Comparison of ENCODE assay signal across 20 cellular contexts in genomic region chr12:122276242-122276641, GRCh38.
"Had no signal": no experiment of that assay in that cellular context is flagged by ENCODE, and none has a peak within 500 bp of the region (broad histone marks: within the 10 kb centered on the region; RNA-seq: fewer than 3 reads in every experiment).

No MANE protein-coding gene starts in this region.

- H3K36me3 ChIP-seq: ovary had no signal

- ATAC-seq: activated CD4-positive, CD25-positive, alpha-beta regulatory T cell treated with anti-CD3 and anti-CD28 coated beads, Interleukin-2, amount 50 U/mL, for 24 hours; activated CD8-positive, alpha-beta T cell treated with anti-CD3 and anti-CD28 coated beads, Interleukin-2, amount 10 ng/mL, durations not matched to agents 7 days and 5 days; activated naive CD4-positive, alpha-beta T cell treated with anti-CD3 and anti-CD28 coated beads, Interleukin-2, amount 50 U/mL, for 72 hours; left cardiac atrium; natural killer cell had no signal

- H3K27me3 Mint-ChIP-seq: brain, type B pancreatic cell had no signal

- H3K4me3 ChIP-seq: esophagus muscularis mucosa, ovary, prostate gland, spleen, thoracic aorta had no signal

- H3K27ac Mint-ChIP-seq: activated CD8-positive, alpha-beta T cell treated with anti-CD3 and anti-CD28 coated beads, Interleukin-2, amount 10 ng/mL, durations not matched to agents 7 days and 5 days; activated naive CD4-positive, alpha-beta T cell treated with anti-CD3 and anti-CD28 coated beads, Interleukin-2, amount 50 U/mL, for 72 hours; natural killer cell; type B pancreatic cell had no signal

- DNase-seq: activated CD4-positive, alpha-beta T cell treated with anti-CD3 and anti-CD28 coated beads, Interleukin-2, amount 50 U/mL, for 1 hour; activated CD8-positive, alpha-beta T cell treated with anti-CD3 and anti-CD28 coated beads, Interleukin-2, amount 10 ng/mL, durations not matched to agents 7 days and 5 days; aorta; dermis blood vessel endothelial cell; effector memory CD4-positive, alpha-beta T cell; hypothalamus; left cardiac atrium; midbrain; natural killer cell; ovary; spleen; stimulated activated CD4-positive, alpha-beta T cell treated with anti-CD3 and anti-CD28 coated beads, Interleukin-4, amount 100 ng/mL, for 1 hour; stimulated activated naive CD4-positive, alpha-beta T cell treated with Interleukin-2 at 50 U/mL for 16 hours had no signal

- H3K4me3 Mint-ChIP-seq: activated CD8-positive, alpha-beta T cell treated with anti-CD3 and anti-CD28 coated beads, Interleukin-2, amount 10 ng/mL, durations not matched to agents 7 days and 5 days; brain; natural killer cell; type B pancreatic cell had no signal

- H3K9me3 ChIP-seq: esophagus muscularis mucosa, ovary, prostate gland, spleen, thoracic aorta had no signal

- H3K27me3 ChIP-seq: esophagus muscularis mucosa, ovary, spleen had no signal

- H3K4me1 ChIP-seq: esophagus muscularis mucosa, prostate gland, spleen had no signal

- H3K4me1 Mint-ChIP-seq: brain, natural killer cell had no signal

- H3K9me3 Mint-ChIP-seq: activated naive CD4-positive, alpha-beta T cell treated with anti-CD3 and anti-CD28 coated beads, Interleukin-2, amount 50 U/mL, for 72 hours; brain; natural killer cell; type B pancreatic cell had no signal

- H3K36me3 Mint-ChIP-seq: activated naive CD4-positive, alpha-beta T cell treated with anti-CD3 and anti-CD28 coated beads, Interleukin-2, amount 50 U/mL, for 72 hours had no signal
